ENCODE assay signal across 20 cellular contexts in genomic region chr7:118094044-118094443, GRCh38.
"Had no signal": no experiment of that assay in that cellular context is flagged by ENCODE, and none has a peak within 500 bp of the region (broad histone marks: within the 10 kb centered on the region; RNA-seq: fewer than 3 reads in every experiment).

No MANE protein-coding gene starts in this region.

- H3K36me3 ChIP-seq: brain microvascular endothelial cell, cardiac muscle cell had no signal

- H3K27me3 ChIP-seq: brain microvascular endothelial cell, cardiac muscle cell had no signal

- ATAC-seq: activated CD8-positive, alpha-beta memory T cell treated with anti-CD3 and anti-CD28 coated beads, Interleukin-2, amount 10 ng/mL, durations not matched to agents 7 days and 5 days; WTC11 had no signal

- DNase-seq: activated CD4-positive, alpha-beta T cell treated with anti-CD3 and anti-CD28 coated beads, Interleukin-2, amount 10 ng/mL, durations not matched to agents 24 days and 14 days; activated CD4-positive, alpha-beta T cell treated with anti-CD3 and anti-CD28 coated beads, Interleukin-2, amount 50 U/mL, for 48 hours; activated CD4-positive, CD25-positive, alpha-beta regulatory T cell treated with anti-CD3 and anti-CD28 coated beads, Interleukin-2, amount 50 U/mL, for 72 hours; activated CD8-positive, alpha-beta memory T cell treated with anti-CD3 and anti-CD28 coated beads, Interleukin-2, amount 10 ng/mL, durations not matched to agents 7 days and 5 days; activated effector memory CD4-positive, alpha-beta T cell treated with Interleukin-2 at 50 U/mL for 16 hours; activated naive CD4-positive, alpha-beta T cell; activated T-cell treated with anti-CD3 and anti-CD28 coated beads, Interleukin-2, amount 50 U/mL, for 24 hours; brain microvascular endothelial cell; Kasumi-1; KBM-7; NCI-H1092; NCI-H1436; NCI-H1694 treated with DMSO at 0.1 percent for 48 hours; NCI-H2029 treated with DMSO at 0.1 percent for 48 hours; NCI-H2227 treated with DMSO at 0.1 percent for 48 hours; NCI-H446 treated with DMSO at 0.1 percent for 48 hours; NCI-H526 treated with DMSO at 0.1 percent for 48 hours; SHP77 treated with DMSO at 0.1 percent for 48 hours had no signal

- H3K4me3 ChIP-seq: cardiac muscle cell had no signal

- H3K27ac ChIP-seq: brain microvascular endothelial cell, cardiac muscle cell had no signal
